ENCODE assay signal across 19 cellular contexts in the genomic region with DNA sequence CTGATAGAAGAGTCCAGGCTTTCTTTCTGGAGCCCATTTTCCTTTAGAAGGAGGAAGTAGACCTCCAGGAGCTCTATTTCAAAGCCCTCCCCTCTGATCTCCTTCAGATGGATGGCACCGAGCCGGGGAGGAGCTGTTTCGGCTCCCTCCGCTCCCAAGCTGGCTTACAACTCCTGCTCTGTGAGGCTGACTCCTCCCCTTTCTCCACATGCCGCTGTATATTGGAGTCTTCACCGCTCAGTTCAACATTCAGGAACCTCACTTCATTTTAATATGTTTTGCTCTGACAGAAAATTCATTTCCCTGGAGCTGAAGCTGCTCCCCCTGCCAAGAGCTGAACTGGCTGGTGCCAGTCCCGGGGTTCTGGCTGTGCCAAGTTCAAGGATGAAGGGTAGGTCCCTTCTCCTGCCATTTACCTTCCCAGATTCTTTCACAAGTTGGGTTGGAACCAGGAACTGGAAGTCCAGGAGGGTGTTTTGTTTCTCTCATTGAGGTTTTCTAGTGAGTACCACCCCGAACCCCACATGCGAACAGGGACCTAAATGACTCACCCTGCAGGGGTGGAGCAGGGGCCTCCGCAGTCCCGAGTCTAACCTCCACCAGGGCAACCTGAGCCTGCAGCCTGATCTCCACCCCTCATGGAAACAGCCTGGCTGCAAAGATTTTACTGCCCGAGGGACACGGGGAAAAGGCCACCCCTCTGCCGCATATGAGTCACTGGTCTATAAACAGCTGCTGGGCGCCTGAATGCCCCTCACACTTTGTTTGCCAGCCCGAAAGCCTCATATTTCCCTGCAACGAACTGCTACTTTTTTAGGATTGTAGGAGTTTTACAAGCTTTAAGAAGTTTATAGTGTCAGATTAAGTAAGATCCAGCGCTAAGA.
DNase-seq lines count a peak whose midpoint lies in the region; ATAC-seq and TF ChIP-seq lines count a peak whose summit lies in the region.
"Had no signal": no experiment of that assay in that cellular context is flagged by ENCODE, and none has a peak within 500 bp of the region (broad histone marks: within the 10 kb centered on the region; RNA-seq: fewer than 3 reads in every experiment).

No MANE protein-coding gene starts in this region.

- H2BK12ac ChIP-seq in neuronal stem cell (ENCODE audit: low read length) = no peak overlapping the region

- H4K91ac ChIP-seq in neuronal stem cell (ENCODE audit: low read depth, low read length, poor library complexity) = no peak overlapping the region

- no peak overlapping the region for H2BK5ac ChIP-seq in neuronal stem cell (ENCODE audit: low read length)

- H3K4me2 ChIP-seq in neuronal stem cell (ENCODE audit: insufficient read depth, low read length, poor library complexity, severe bottlenecking) = no peak overlapping the region

- no peak overlapping the region for H3K4ac ChIP-seq in neuronal stem cell (ENCODE audit: low read length)

- no peak overlapping the region for H3K27ac ChIP-seq in neuronal stem cell (replicated peaks; ENCODE audit: low read length)
- H3K27ac ChIP-seq: esophagus squamous epithelium had no signal

- H3K27me3 ChIP-seq in neuronal stem cell (ENCODE audit: control insufficient read depth in 3 of 3, insufficient read depth in 3 of 3, low read depth in 1 of 3, low read length in 3 of 3) = peaks cover 0 to 2% (median 0%) of the 10 kb centered on the region in 3 experiments

- WGBS in neuronal stem cell (ENCODE audit: extremely low coverage in 2 of 2, insufficient read length in 2 of 2, insufficient replicate concordance in 1 of 2), 2 donors = no CpG with 5 or more reads among the region's 18 CpGs

- H2AK5ac ChIP-seq in neuronal stem cell (ENCODE audit: low read depth, low read length) = no peak overlapping the region

- no peak overlapping the region for H4K8ac ChIP-seq in neuronal stem cell (ENCODE audit: low read depth, low read length)

- ATAC-seq in HG03280 (IDR thresholded peaks at IDR 0.05; ENCODE audit: unreplicated experiment) = no peak
- ATAC-seq: activated T-helper 17 cell treated with anti-CD3 and anti-CD28 coated beads, Interleukin-2, amount 50 U/mL, for 72 hours; CD8-positive, alpha-beta T cell; right cardiac atrium had no signal

- H3K18ac ChIP-seq in neuronal stem cell (ENCODE audit: low read length) = peak overlapping the region; percentile 21

- peaks cover 1% of the 10 kb centered on the region for H3K79me1 ChIP-seq in neuronal stem cell (ENCODE audit: low read depth, low read length)

- H3K4me3 ChIP-seq in epithelial cell of esophagus (ENCODE audit: low read length) = no peak overlapping the region
- no peak overlapping the region for H3K4me3 ChIP-seq in neuronal stem cell (ENCODE audit: low read length in 2 of 2)
- H3K4me3 ChIP-seq: esophagus squamous epithelium had no signal

- no peak for TF ChIP-seq CTCF in epithelial cell of esophagus (IDR thresholded peaks at IDR 0.05; ENCODE audit: insufficient read depth, low read depth, low read length, missing control alignments)

- H3K9me3 ChIP-seq in ES-I3 (ENCODE audit: control insufficient read depth, insufficient read depth, low read length) = no peaks in the 10 kb centered on the region
- H3K9me3 ChIP-seq in neuronal stem cell (replicated peaks in 1 of 2; ENCODE audit: control insufficient read depth in 2 of 2, insufficient read depth in 1 of 2, low read depth in 1 of 2, low read length in 2 of 2) = no peaks in the 10 kb centered on the region
- H3K9me3 ChIP-seq: esophagus squamous epithelium had no signal

- H2AFZ ChIP-seq in neuronal stem cell (ENCODE audit: low read length) = peak overlapping the region; percentile 5

- H2BK120ac ChIP-seq in neuronal stem cell (ENCODE audit: low read depth, low read length) = no peak overlapping the region

- H3K36me3 ChIP-seq in ES-I3 (ENCODE audit: insufficient read depth, low read length) (no peaks in the 10 kb centered on the region), neuronal stem cell (replicated peaks in 1 of 2; ENCODE audit: control insufficient read depth in 2 of 2, insufficient read depth in 2 of 2, low read length in 2 of 2) (no peaks in the 10 kb centered on the region)
- H3K36me3 ChIP-seq: esophagus squamous epithelium had no signal

- H3K23ac ChIP-seq in neuronal stem cell (ENCODE audit: low read depth, low read length, poor library complexity) = no peak overlapping the region

- H3K9ac ChIP-seq in ES-I3 (ENCODE audit: low read depth, low read length) (peak overlapping the region; percentile 50; the same call in 1 of the 2 replicates), neuronal stem cell (ENCODE audit: low read depth, low read length, poor library complexity) (no peak overlapping the region)

- peak; percentile 48 for DNase-seq in LHCN-M2 (ENCODE audit: low read depth)
- DNase-seq in epithelial cell of esophagus (ENCODE audit: low read depth) = peak; percentile 14
- no peak for DNase-seq in neuronal stem cell (ENCODE audit: low spot score)
- no peak for DNase-seq in erythroblast (lab: John Stamatoyannopoulos, UW)
- DNase-seq in midbrain (lab: John Stamatoyannopoulos, UW) = no peak
- no peak for DNase-seq in OCI-M2 (lab: John Stamatoyannopoulos, UW; ENCODE audit: unreplicated experiment)
- DNase-seq: CD8-positive, alpha-beta T cell; esophagus squamous epithelium; glutamatergic neuron; KBM-7; mesenchymal stem cell; NCI-H1417; NCI-H2171 treated with DMSO at 0.1 percent for 48 hours; NCI-H82; right cardiac atrium; RPMI8226 had no signal

- H3K4me1 ChIP-seq in ES-I3 (ENCODE audit: insufficient read depth, low read length) (peaks cover 11% of the 10 kb centered on the region), neuronal stem cell (ENCODE audit: control insufficient read depth in 2 of 2, insufficient read depth in 1 of 2, low read depth in 1 of 2, low read length in 2 of 2) (peaks cover 0 to 11% of the 10 kb centered on the region in 2 donors)
- H3K4me1 ChIP-seq: esophagus squamous epithelium had no signal

- no peak overlapping the region for H3K14ac ChIP-seq in neuronal stem cell (ENCODE audit: low read length)

- no peak overlapping the region for H2BK15ac ChIP-seq in neuronal stem cell (ENCODE audit: low read length)

- no peak for TF ChIP-seq POLR2A in erythroblast (IDR thresholded peaks at IDR 0.05; ENCODE audit: low read length)

Comparison
In these comparisons a context has a peak if more than half of its experiments do, and no peak if none do; other contexts are left out.
1. DNase-seq: peak in LHCN-M2 (single experiment) and epithelial cell of esophagus (single experiment); none in neuronal stem cell (single experiment), erythroblast (0 of 2), midbrain (single experiment) and OCI-M2 (single experiment).